In the genomic region with DNA sequence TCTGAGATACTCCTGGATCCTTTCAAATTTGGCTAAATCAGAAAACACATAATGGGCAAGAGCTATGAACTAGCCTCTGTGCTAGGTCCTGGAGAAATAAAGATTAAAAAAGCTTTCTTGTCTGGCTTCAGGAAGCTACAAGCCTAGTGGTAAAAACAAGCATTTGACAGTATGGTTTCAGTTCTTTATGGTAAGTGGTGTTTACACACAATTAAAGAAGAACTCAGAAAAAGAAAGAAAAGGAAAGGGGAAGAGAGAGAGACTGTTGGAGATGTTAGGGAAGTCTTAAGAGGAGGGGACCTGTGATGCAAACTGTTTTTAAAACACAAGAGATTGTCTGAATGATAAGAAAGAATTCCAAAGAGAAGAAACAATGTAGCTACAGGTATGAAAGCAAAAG, we compare ENCODE assay signal across 31 cellular contexts. TPM values are rescaled to one million over a fixed set of nuclear protein-coding genes. Genes with fewer than 3 reads are reported as not detected.
A peak's percentile ranks its signal among the peaks of the same experiment; 100 is the strongest.
DNase-seq lines count a peak whose midpoint lies in the region; ATAC-seq and TF ChIP-seq lines count a peak whose summit lies in the region.
"Had no signal": no experiment of that assay in that cellular context is flagged by ENCODE, and none has a peak within 500 bp of the region (broad histone marks: within the 10 kb centered on the region; RNA-seq: fewer than 3 reads in every experiment).

No MANE protein-coding gene starts in this region.

- no peak overlapping the region for H3K27ac ChIP-seq in substantia nigra (ENCODE audit: low read depth, low read length, poor library complexity, severe bottlenecking)
- H3K27ac ChIP-seq: C4-2B, PC-9 had no signal

- peak overlapping the region; percentile 12; the same call in 1 of the 2 replicates for H3K4me3 Mint-ChIP-seq in HFFc6
- H3K4me3 Mint-ChIP-seq: B cell had no signal

- no peak for ATAC-seq in HG03342 (IDR thresholded peaks at IDR 0.05; ENCODE audit: unreplicated experiment)
- ATAC-seq: HCT116, Right ventricle myocardium inferior had no signal

- DNase-seq in HFFc6 (no peak), NOMO-1 treated with DMSO at 0.1 percent for 48 hours (lab: John Stamatoyannopoulos, UW; ENCODE audit: unreplicated experiment) (peak; percentile 75), SIG-M5 treated with dmso at 0.1 percent for 504 hours (lab: John Stamatoyannopoulos, UW; ENCODE audit: unreplicated experiment) (peak; percentile 79), pons (ENCODE audit: low spot score) (peak; percentile 69), HT-29 (ENCODE audit: low spot score) (no peak), substantia nigra (lab: John Stamatoyannopoulos, UW) (no peak)
- no peak for DNase-seq in activated effector memory CD4-positive, alpha-beta T cell treated with Interleukin-2 at 50 U/mL for 16 hours
- DNase-seq: Calu3, DMS79 treated with DMSO at 0.1 percent for 48 hours, KBM-7, NCI-H1092 treated with DMSO at 0.1 percent for 48 hours, NCI-H1436, NCI-H187, NCI-H2081 treated with DMSO at 0.1 percent for 48 hours, NCI-H2171, NCI-H226, NCI-H510A treated with DMSO at 0.1 percent for 48 hours, NCI-H774, PC-9 had no signal

- no peaks in the 10 kb centered on the region for H3K9me3 Mint-ChIP-seq in HFFc6

- H3K27ac Mint-ChIP-seq in HFFc6 = peak overlapping the region; percentile 22
- H3K27ac Mint-ChIP-seq: B cell had no signal

- H3K27me3 Mint-ChIP-seq in HFFc6 (ENCODE audit: insufficient read depth) = no peaks in the 10 kb centered on the region; the same call in 1 of the 2 replicates

- no peak for TF ChIP-seq CTCF in HFFc6 (IDR thresholded peaks at IDR 0.05)

- H3K4me1 Mint-ChIP-seq in HFFc6 (ENCODE audit: low read depth) = peaks cover 79% of the 10 kb centered on the region
- H3K4me1 Mint-ChIP-seq: B cell had no signal

- peaks cover 6% of the 10 kb centered on the region; the same call in 1 of the 2 replicates for H3K36me3 Mint-ChIP-seq in HFFc6 (ENCODE audit: low read depth)

RNA-seq across cellular contexts. Expression of a gene that starts 1.8 kb away (rescaled TPM):
- total RNA-seq in HFFc6 (2021; fragmentation: NEBNext Ultra II Directional; extraction: Animal tissue kit (Norgen Biotek cat#: 25700)) = not detected
- not detected in 2 replicates for total RNA-seq in HT-29 (2014; rRNA removed; shearing (Covaris generic))
- total RNA-seq: A673; B cell; Calu3; H4; LHCN-M2; MCF 10A; PC-9; Right ventricle myocardium inferior; RPMI7951; SK-MEL-5; T-helper 1 cell treated with Interleukin-12 subunit alpha and Interleukin-12 subunit beta and Interleukin-4 antibody, amounts not matched to agents 30 ng/mL and 1 ng/mL, for 36 hours had no signal

RNA-seq across cellular contexts. Expression of a gene that starts 9.4 kb away (rescaled TPM):
- not detected for total RNA-seq in HFFc6 (2021; fragmentation: NEBNext Ultra II Directional; extraction: Animal tissue kit (Norgen Biotek cat#: 25700))
- total RNA-seq in HT-29 (2014; rRNA removed; shearing (Covaris generic)) = not detected in 2 replicates
- total RNA-seq: A673; B cell; Calu3; H4; LHCN-M2; MCF 10A; PC-9; Right ventricle myocardium inferior; RPMI7951; SK-MEL-5; T-helper 1 cell treated with Interleukin-12 subunit alpha and Interleukin-12 subunit beta and Interleukin-4 antibody, amounts not matched to agents 30 ng/mL and 1 ng/mL, for 36 hours had no signal

Comparison
In these comparisons a context has a peak if more than half of its experiments do, and no peak if none do; other contexts are left out.
1. DNase-seq: peak in NOMO-1 treated with DMSO at 0.1 percent for 48 hours (single experiment), SIG-M5 treated with dmso at 0.1 percent for 504 hours (single experiment) and pons (single experiment); none in HFFc6 (single experiment), activated effector memory CD4-positive, alpha-beta T cell treated with Interleukin-2 at 50 U/mL for 16 hours (single experiment), HT-29 (single experiment) and substantia nigra (0 of 49).